18 cellular contexts compared by ENCODE assay signal in the genomic region with DNA sequence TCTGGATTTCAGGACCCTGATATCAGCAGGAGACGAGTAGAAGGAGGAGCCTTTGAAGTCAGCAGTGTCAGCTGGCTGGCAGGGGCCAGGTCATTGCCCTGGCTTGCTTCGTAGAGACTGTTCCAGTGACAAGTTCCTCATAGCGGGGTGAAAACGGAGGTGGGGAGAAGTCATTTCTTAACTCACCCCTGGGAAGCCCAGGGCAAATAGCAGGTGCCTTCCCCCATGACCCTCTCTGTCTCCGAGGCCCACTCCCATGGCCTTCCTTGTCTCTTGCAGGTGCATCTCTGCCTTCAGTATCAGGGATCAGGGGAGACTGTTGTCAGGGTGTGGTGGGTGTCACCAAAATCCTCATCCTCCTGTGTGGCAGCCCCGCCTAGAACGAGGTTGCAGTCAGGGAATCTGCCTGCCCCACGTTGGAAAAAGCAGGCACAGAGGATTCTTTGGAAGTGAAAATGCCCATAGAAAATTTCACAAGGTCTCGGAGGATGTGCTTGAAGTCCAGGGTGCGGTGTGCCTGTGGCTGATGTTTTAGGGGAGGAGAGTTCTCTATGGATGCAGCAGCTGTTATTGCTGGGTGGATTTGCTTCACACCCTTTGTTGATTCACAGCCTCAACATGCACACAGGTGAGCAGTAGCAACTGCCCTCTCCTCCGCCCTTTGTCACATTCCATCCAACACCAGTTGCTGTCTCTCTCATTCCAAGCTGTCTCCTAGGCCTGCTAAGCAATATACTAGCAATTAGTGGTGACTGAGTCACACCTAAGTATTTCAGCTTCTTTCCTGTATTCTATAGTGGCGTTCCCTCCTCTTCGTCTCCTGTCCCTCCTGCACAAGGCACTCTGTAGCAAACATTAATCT.
A peak's percentile ranks its signal among the peaks of the same experiment; 100 is the strongest.
DNase-seq lines count a peak whose midpoint lies in the region; ATAC-seq and TF ChIP-seq lines count a peak whose summit lies in the region.
"Had no signal": no experiment of that assay in that cellular context is flagged by ENCODE, and none has a peak within 500 bp of the region (broad histone marks: within the 10 kb centered on the region; RNA-seq: fewer than 3 reads in every experiment).

No MANE protein-coding gene starts in this region.

- TF ChIP-seq CTCF in PC-9 (conservative IDR thresholded peaks at IDR 0.05) (no peak), foreskin keratinocyte (conservative IDR thresholded peaks at IDR 0.05) (no peak), psoas muscle (IDR thresholded peaks at IDR 0.05) (no peak), GM10248 (IDR thresholded peaks at IDR 0.05; ENCODE audit: control extremely low read depth, extremely low read depth, low read depth, missing control alignments) (no peak)

- H3K27me3 ChIP-seq in PC-9 (ENCODE audit: insufficient read depth, low read depth): peaks cover 12% of the 10 kb centered on the region; the same call in 1 of the 2 replicates
- peaks cover 5% of the 10 kb centered on the region for H3K27me3 ChIP-seq in foreskin keratinocyte
- no peaks in the 10 kb centered on the region for H3K27me3 ChIP-seq in trophoblast cell (ENCODE audit: insufficient read depth, low read length)
- no peaks in the 10 kb centered on the region for H3K27me3 ChIP-seq in psoas muscle (ENCODE audit: insufficient read depth in 3 of 3, low read length in 2 of 3)
- H3K27me3 ChIP-seq: neural progenitor cell had no signal

- POLR2A ChIA-PET in PC-9 (lab: Charles Lee; ENCODE audit: unreplicated experiment) (interaction anchor here (0.6 kb wide), 1 partner anchor 204 kb away, joined by 13 read pairs; the partner anchor contains the start of gene C2orf49), GM10248 (lab: Yijun Ruan, JAX) (no interaction called here)

- DNase-seq in H4 (ENCODE audit: low spot score) (peak; percentile 4), PC-9 (peak; percentile 40 to 97), foreskin keratinocyte (peak; percentile 77 to 86), trophoblast cell (peak; percentile 88 to 93), psoas muscle (no peak), erythroblast (lab: John Stamatoyannopoulos, UW) (no peak), GM10248 (ENCODE audit: extremely low spot score) (no peak)
- DNase-seq: activated CD4-positive, alpha-beta T cell treated with anti-CD3 and anti-CD28 coated beads, Interleukin-2, amount 50 U/mL, for 1 hour; activated naive CD4-positive, alpha-beta T cell treated with anti-CD3 and anti-CD28 coated beads, Interleukin-2, amount 50 U/mL, for 16 hours; AML-193; midbrain; NCI-H187 treated with DMSO at 0.1 percent for 48 hours; NCI-H2227 treated with DMSO at 0.1 percent for 48 hours; retina; Right ventricle myocardium superior; stimulated activated CD4-positive, alpha-beta T cell treated with anti-CD3 and anti-CD28 coated beads, Interleukin-15, amount 100 ng/mL, for 24 hours had no signal

- no peak overlapping the region for H3K18ac ChIP-seq in trophoblast cell (ENCODE audit: low read length)

- peaks cover 17% of the 10 kb centered on the region; the same call in 1 of the 2 replicates for H3F3A ChIP-seq in PC-9 (ENCODE audit: insufficient read depth, low read depth)

- H2AFZ ChIP-seq in PC-9 (no peak overlapping the region), trophoblast cell (ENCODE audit: insufficient read depth, low read length, poor library complexity) (no peak overlapping the region)
- H2AFZ ChIP-seq: neural progenitor cell had no signal

- H3K9me2 ChIP-seq in PC-9 (ENCODE audit: insufficient read depth): no peaks in the 10 kb centered on the region

- intact Hi-C loops in PC-9 (cut with micrococcal nuclease; ENCODE audit: unreplicated experiment): no loop called here
- intact Hi-C loops in psoas muscle (cut with DNase I): no loop called here

- H3K4me3 ChIP-seq in PC-9: no peak overlapping the region
- H3K4me3 ChIP-seq in trophoblast cell (ENCODE audit: low read depth, low read length): no peak overlapping the region
- no peak overlapping the region for H3K4me3 ChIP-seq in psoas muscle
- H3K4me3 ChIP-seq: K562, neural progenitor cell had no signal

- ATAC-seq in foreskin keratinocyte: peak; percentile 81
- ATAC-seq in psoas muscle: no peak
- ATAC-seq: K562 had no signal

- H3K27ac ChIP-seq in PC-9 (no peak overlapping the region), foreskin keratinocyte (no peak overlapping the region), trophoblast cell (ENCODE audit: low read depth, low read length) (no peak overlapping the region), psoas muscle (no peak overlapping the region)
- H3K27ac ChIP-seq: neural progenitor cell had no signal

- no peaks in the 10 kb centered on the region for H3K9me3 ChIP-seq in PC-9 (ENCODE audit: insufficient read depth, low read depth)
- no peaks in the 10 kb centered on the region for H3K9me3 ChIP-seq in trophoblast cell (ENCODE audit: insufficient read depth, low read depth, low read length)
- no peaks in the 10 kb centered on the region for H3K9me3 ChIP-seq in psoas muscle

- no CpG with 5 or more reads among the region's 13 CpGs for WGBS in trophoblast cell (ENCODE audit: extremely low coverage, insufficient coverage, insufficient read length)
- 81 to 85% (median 83%) methylated on average over 13 of the region's 13 CpGs for WGBS in psoas muscle, 3 donors

- H3K9ac ChIP-seq in trophoblast cell (ENCODE audit: low read length): no peak overlapping the region
- H3K9ac ChIP-seq: neural progenitor cell had no signal

- no peaks in the 10 kb centered on the region for H3K79me1 ChIP-seq in trophoblast cell (ENCODE audit: low read length)

- H3K36me3 ChIP-seq in PC-9 (ENCODE audit: low read depth) (no peaks in the 10 kb centered on the region), trophoblast cell (ENCODE audit: control insufficient read depth in 1 of 2, insufficient read depth in 2 of 2, low read length in 2 of 2) (no peaks in the 10 kb centered on the region), psoas muscle (ENCODE audit: insufficient read depth in 1 of 2, low read depth in 1 of 2) (no peaks in the 10 kb centered on the region)
- H3K36me3 ChIP-seq: neural progenitor cell had no signal

- H3K4me1 ChIP-seq in PC-9 (replicated peaks; ENCODE audit: insufficient read depth) (peaks cover 24% of the 10 kb centered on the region), foreskin keratinocyte (peaks cover 6% of the 10 kb centered on the region), trophoblast cell (ENCODE audit: control insufficient read depth in 1 of 2, insufficient read depth in 2 of 2, low read length in 2 of 2) (no peaks in the 10 kb centered on the region), psoas muscle (no peaks in the 10 kb centered on the region)
- H3K4me1 ChIP-seq: neural progenitor cell had no signal

- CTCF ChIA-PET in PC-9 (lab: Charles Lee): no interaction called here
- CTCF ChIA-PET in GM10248 (lab: Yijun Ruan, JAX): no interaction called here

- H2BK5ac ChIP-seq in trophoblast cell (ENCODE audit: low read depth, low read length, poor library complexity): no peak overlapping the region

- no peak overlapping the region for H2BK12ac ChIP-seq in trophoblast cell (ENCODE audit: low read length)

- no TSS peak for BruUV-seq in PC-9 (replicated peaks; lab: Mats Ljungman, UMichigan)

- H4K91ac ChIP-seq in trophoblast cell (ENCODE audit: low read depth, low read length): no peak overlapping the region

- H3K79me2 ChIP-seq in PC-9 (ENCODE audit: low read depth) (no peaks in the 10 kb centered on the region), trophoblast cell (ENCODE audit: control insufficient read depth, insufficient read depth, low read length, poor library complexity) (no peaks in the 10 kb centered on the region)

- peak overlapping the region; percentile 32 for H3K4me2 ChIP-seq in PC-9
- no peak overlapping the region for H3K4me2 ChIP-seq in trophoblast cell (ENCODE audit: low read length)
- H3K4me2 ChIP-seq: neural progenitor cell had no signal

- no peaks in the 10 kb centered on the region for H4K20me1 ChIP-seq in PC-9 (ENCODE audit: insufficient read depth)

- H3K23ac ChIP-seq in trophoblast cell (ENCODE audit: low read length): no peak overlapping the region

- H3K4ac ChIP-seq in trophoblast cell (ENCODE audit: low read depth, low read length): no peak overlapping the region

- H2AK5ac ChIP-seq in trophoblast cell (ENCODE audit: low read length): no peak overlapping the region

- H4K12ac ChIP-seq in trophoblast cell (ENCODE audit: low read depth, low read length): no peak overlapping the region

- no peak overlapping the region for H2BK120ac ChIP-seq in trophoblast cell (ENCODE audit: insufficient read depth, low read length, poor library complexity)

- H3K14ac ChIP-seq in trophoblast cell (ENCODE audit: low read length): no peak overlapping the region

- H4K8ac ChIP-seq in trophoblast cell (ENCODE audit: low read depth, low read length): no peak overlapping the region

- TF ChIP-seq POLR2A in erythroblast (IDR thresholded peaks at IDR 0.05; ENCODE audit: low read length): no peak

Comparison
In these comparisons a context has a peak if more than half of its experiments do, and no peak if none do; other contexts are left out.
1. DNase-seq: peak in H4 (single experiment), PC-9 (2 of 2), foreskin keratinocyte (2 of 2) and trophoblast cell (2 of 2); none in psoas muscle (0 of 2), erythroblast (0 of 2) and GM10248 (single experiment).